ENCODE assay signal across 1 cellular context in the genomic region with DNA sequence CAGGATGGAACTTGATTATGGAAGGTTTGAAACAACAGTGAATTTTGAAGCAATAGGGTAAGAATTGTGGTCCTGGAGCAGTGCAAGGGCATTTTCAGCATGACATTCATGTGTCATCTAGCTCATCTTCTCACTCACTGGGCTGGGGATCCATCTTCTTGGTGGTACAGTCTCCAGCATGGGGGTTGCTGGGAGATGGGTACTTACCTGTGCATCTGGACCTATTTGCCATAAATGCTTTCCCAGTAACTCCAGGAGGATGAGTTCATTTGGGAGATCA.
TF ChIP-seq lines count a peak whose summit lies in the region.

No MANE protein-coding gene starts in this region.

TF ChIP-seq in GM23338, 12 proteins besides CTCF, POLR2A, EP300 and RAD21 (continued from another document):
- TF ChIP-seq, protein P1, sequence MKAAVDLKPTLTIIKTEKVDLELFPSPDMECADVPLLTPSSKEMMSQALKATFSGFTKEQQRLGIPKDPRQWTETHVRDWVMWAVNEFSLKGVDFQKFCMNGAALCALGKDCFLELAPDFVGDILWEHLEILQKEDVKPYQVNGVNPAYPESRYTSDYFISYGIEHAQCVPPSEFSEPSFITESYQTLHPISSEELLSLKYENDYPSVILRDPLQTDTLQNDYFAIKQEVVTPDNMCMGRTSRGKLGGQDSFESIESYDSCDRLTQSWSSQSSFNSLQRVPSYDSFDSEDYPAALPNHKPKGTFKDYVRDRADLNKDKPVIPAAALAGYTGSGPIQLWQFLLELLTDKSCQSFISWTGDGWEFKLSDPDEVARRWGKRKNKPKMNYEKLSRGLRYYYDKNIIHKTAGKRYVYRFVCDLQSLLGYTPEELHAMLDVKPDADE (IDR thresholded peaks at IDR 0.05), result no peak
- TF ChIP-seq JUNB (IDR thresholded peaks at IDR 0.05; ENCODE audit: unreplicated experiment) (no peak), ZNF114 (CRISPR knock-in tag; IDR thresholded peaks at IDR 0.05) (no peak), NANOG (IDR thresholded peaks at IDR 0.05; ENCODE audit: borderline replicate concordance) (no peak), EZH2phosphoT487 (IDR thresholded peaks at IDR 0.05; ENCODE audit: unreplicated experiment) (no peak)
